In genomic region chr1:37477946-37478345, GRCh38 we compare ENCODE assay signal across 8 cellular contexts. TPM values are rescaled to one million over a fixed set of nuclear protein-coding genes. Genes with fewer than 3 reads are reported as not detected.
DNase-seq lines count a peak whose midpoint lies in the region; ATAC-seq lines count a peak whose summit lies in the region.
"Had no signal": no experiment of that assay in that cellular context is flagged by ENCODE, and none has a peak within 500 bp of the region (broad histone marks: within the 10 kb centered on the region; RNA-seq: fewer than 3 reads in every experiment).

No MANE protein-coding gene starts in this region.

- peaks cover 44 to 85% of the 10 kb centered on the region in 2 donors for H3K4me1 Mint-ChIP-seq in stimulated activated naive B cell treated with anti-CD40 and anti-IgM and Interleukin-4, amounts not matched to agents 10 μg/mL and 1 μg/mL and 100 μg/mL, for 72 hours

- H3K4me3 Mint-ChIP-seq in stimulated activated naive B cell treated with anti-CD40 and anti-IgM and Interleukin-4, amounts not matched to agents 10 μg/mL and 1 μg/mL and 100 μg/mL, for 72 hours: peak overlapping the region; percentile 90 to 96

- no peaks in the 10 kb centered on the region for H3K9me3 Mint-ChIP-seq in stimulated activated naive B cell treated with anti-CD40 and anti-IgM and Interleukin-4, amounts not matched to agents 10 μg/mL and 1 μg/mL and 100 μg/mL, for 72 hours

- no peaks in the 10 kb centered on the region for H3K27me3 Mint-ChIP-seq in stimulated activated naive B cell treated with anti-CD40 and anti-IgM and Interleukin-4, amounts not matched to agents 10 μg/mL and 1 μg/mL and 100 μg/mL, for 72 hours

- peak overlapping the region; percentile 97 for H3K27ac Mint-ChIP-seq in stimulated activated naive B cell treated with anti-CD40 and anti-IgM and Interleukin-4, amounts not matched to agents 10 μg/mL and 1 μg/mL and 100 μg/mL, for 72 hours

- peak; percentile 49 for DNase-seq in HT-29 (ENCODE audit: low spot score)
- peak; percentile 20 for DNase-seq in activated CD8-positive, alpha-beta memory T cell treated with anti-CD3 and anti-CD28 coated beads, Interleukin-2, amount 50 U/mL, for 4 hours
- peak; percentile 27 for DNase-seq in glomerular visceral epithelial cell (ENCODE audit: extremely low spot score)
- DNase-seq in stimulated activated naive B cell treated with anti-CD40 and anti-IgM and Interleukin-4, amounts not matched to agents 10 μg/mL and 1 μg/mL and 100 μg/mL, for 72 hours: no peak
- DNase-seq in stimulated activated CD4-positive, alpha-beta T cell treated with anti-CD3 and anti-CD28 coated beads, Interleukin-1b, Interleukin-23, amount 100 ng/mL, for 48 hours: no peak
- DNase-seq: NCI-H446 had no signal

- no peak for ATAC-seq in stimulated activated naive B cell treated with anti-CD40 and anti-IgM and Interleukin-4, amounts not matched to agents 10 μg/mL and 1 μg/mL and 100 μg/mL, for 72 hours (replicated peaks)
- no peak for ATAC-seq in GM21367 (IDR thresholded peaks at IDR 0.05; ENCODE audit: unreplicated experiment)
- no peak for ATAC-seq in GM19452 (IDR thresholded peaks at IDR 0.05; ENCODE audit: unreplicated experiment)

- peaks cover 67 to 69% of the 10 kb centered on the region in 2 donors for H3K36me3 Mint-ChIP-seq in stimulated activated naive B cell treated with anti-CD40 and anti-IgM and Interleukin-4, amounts not matched to agents 10 μg/mL and 1 μg/mL and 100 μg/mL, for 72 hours

RNA-seq across cellular contexts. Expression of gene ZC3H12A, which starts 3.6 kb away (rescaled TPM):
- total RNA-seq in HT-29 (2014; rRNA removed; shearing (Covaris generic)): 99.3 and 105 TPM in 2 replicates

RNA-seq across cellular contexts. Expression of gene MEAF6, which starts 36.6 kb away (rescaled TPM):
- total RNA-seq in HT-29 (2014; rRNA removed; shearing (Covaris generic)): 23.5 and 52.8 TPM in 2 replicates

Comparison
In these comparisons a context has a peak if more than half of its experiments do, and no peak if none do; other contexts are left out.
1. DNase-seq: peak in HT-29 (single experiment), activated CD8-positive, alpha-beta memory T cell treated with anti-CD3 and anti-CD28 coated beads, Interleukin-2, amount 50 U/mL, for 4 hours (single experiment) and glomerular visceral epithelial cell (single experiment); none in stimulated activated naive B cell treated with anti-CD40 and anti-IgM and Interleukin-4, amounts not matched to agents 10 μg/mL and 1 μg/mL and 100 μg/mL, for 72 hours (single experiment) and stimulated activated CD4-positive, alpha-beta T cell treated with anti-CD3 and anti-CD28 coated beads, Interleukin-1b, Interleukin-23, amount 100 ng/mL, for 48 hours (single experiment).